ENCODE assay signal across 13 cellular contexts in genomic region chr12:91007531-91008290, GRCh38. TPM values are rescaled to one million over a fixed set of nuclear protein-coding genes. Genes with fewer than 3 reads are reported as not detected.
DNase-seq lines count a peak whose midpoint lies in the region; ATAC-seq and TF ChIP-seq lines count a peak whose summit lies in the region.
"Had no signal": no experiment of that assay in that cellular context is flagged by ENCODE, and none has a peak within 500 bp of the region (broad histone marks: within the 10 kb centered on the region; RNA-seq: fewer than 3 reads in every experiment).

No MANE protein-coding gene starts in this region.

- ATAC-seq in GM19328 (IDR thresholded peaks at IDR 0.05; ENCODE audit: unreplicated experiment) (peak; percentile 75), HG02884 (IDR thresholded peaks at IDR 0.05; ENCODE audit: unreplicated experiment) (peak; percentile 82)
- ATAC-seq: K562 had no signal

- peaks cover 24% of the 10 kb centered on the region for H3F3A ChIP-seq in MM.1S (ENCODE audit: insufficient read depth, low read length)

- H3K36me3 ChIP-seq in MM.1S (replicated peaks; ENCODE audit: insufficient read depth, low read length) (no peaks in the 10 kb centered on the region), transverse colon (no peaks in the 10 kb centered on the region)
- H3K36me3 ChIP-seq: BLaER1, ovary had no signal

- H3K9ac ChIP-seq in MM.1S (ENCODE audit: low read length) = no peak overlapping the region
- H3K9ac ChIP-seq: BLaER1 had no signal

- intact Hi-C loops in transverse colon (cut with DNase I; ENCODE audit: low total_unique reads) = no loop called here

- TF ChIP-seq EP300 in transverse colon (IDR thresholded peaks at IDR 0.05; ENCODE audit: low read depth) = no peak

- no peak overlapping the region for H3K4me3 ChIP-seq in GM12865 (ENCODE audit: low read depth, low read length)
- no peak overlapping the region for H3K4me3 ChIP-seq in MM.1S (ENCODE audit: low read length)
- no peak overlapping the region for H3K4me3 ChIP-seq in transverse colon
- H3K4me3 ChIP-seq: BLaER1, K562, ovary had no signal

- no peak for TF ChIP-seq POLR2A in transverse colon (IDR thresholded peaks at IDR 0.05)

- H2AFZ ChIP-seq in MM.1S (ENCODE audit: low read length) = no peak overlapping the region

- H3K9me2 ChIP-seq in MM.1S (replicated peaks; ENCODE audit: insufficient read depth, low read length) = no peaks in the 10 kb centered on the region

- H3K27me3 ChIP-seq in MM.1S (replicated peaks; ENCODE audit: insufficient read depth, low read length) (peaks cover 92% of the 10 kb centered on the region), transverse colon (no peaks in the 10 kb centered on the region)
- H3K27me3 ChIP-seq: BLaER1, ovary had no signal

- H3K4me2 ChIP-seq in MM.1S (ENCODE audit: low read depth, low read length) = no peak overlapping the region
- H3K4me2 ChIP-seq: BLaER1 had no signal

- in situ Hi-C loops in transverse colon (cut with MboI; ENCODE audit: low pct_ligation_motif_present in 1 of 4, low pct_unique_long_range_greater_than_20kb in 1 of 4, low sequenced_read_pairs in 3 of 4) = no loop called here

- H3K9me3 ChIP-seq in MM.1S (replicated peaks; ENCODE audit: insufficient read depth, low read length) = no peaks in the 10 kb centered on the region
- H3K9me3 ChIP-seq in transverse colon = no peaks in the 10 kb centered on the region
- H3K9me3 ChIP-seq: BLaER1, ovary had no signal

- DNase-seq in GM12865 (ENCODE audit: low read depth) = peak; percentile 63
- peak; percentile 31 for DNase-seq in MM.1S
- no peak for DNase-seq in HPDE6-E6E7 (ENCODE audit: extremely low spot score)
- no peak for DNase-seq in transverse colon
- no peak for DNase-seq in activated effector memory CD4-positive, alpha-beta T cell treated with Interleukin-2 at 50 U/mL for 16 hours
- no peak for DNase-seq in caudate nucleus (lab: John Stamatoyannopoulos, UW)
- DNase-seq: activated B cell treated with CpG ODN at 0.5 μM for 24 hours, ovary had no signal

- WGBS in transverse colon (ENCODE audit: low coverage in 1 of 2), 2 donors = 58 to 77% methylated on average over 2 of the region's 2 CpGs

- H3K27ac ChIP-seq in MM.1S (ENCODE audit: low read length) (no peak overlapping the region), transverse colon (no peak overlapping the region), caudate nucleus (ENCODE audit: low read depth, low read length) (no peak overlapping the region)
- H3K27ac ChIP-seq: BLaER1, ovary had no signal

- no peak for TF ChIP-seq CTCF in GM12865 (IDR thresholded peaks at IDR 0.05; ENCODE audit: insufficient read depth, low read depth, low read length, missing control alignments)
- no peak for TF ChIP-seq CTCF in MM.1S (IDR thresholded peaks at IDR 0.05; ENCODE audit: low read length)
- no peak for TF ChIP-seq CTCF in transverse colon (IDR thresholded peaks at IDR 0.05)

- peaks cover 5% of the 10 kb centered on the region; the same call in 1 of the 2 replicates for H4K20me1 ChIP-seq in MM.1S (ENCODE audit: insufficient read depth, low read length)
- H4K20me1 ChIP-seq: BLaER1 had no signal

- H3K4me1 ChIP-seq in MM.1S (ENCODE audit: low read length) (peaks cover 25% of the 10 kb centered on the region), transverse colon (no peaks in the 10 kb centered on the region)
- H3K4me1 ChIP-seq: BLaER1 had no signal

- H3K79me2 ChIP-seq in MM.1S (ENCODE audit: low read length) = no peaks in the 10 kb centered on the region

RNA-seq across cellular contexts. Expression of gene EPYC, which starts 2.9 kb away (rescaled TPM):
- not detected for total RNA-seq in transverse colon
- total RNA-seq: activated B cell treated with CpG ODN at 0.5 μM for 24 hours, fibroblast of lung, K562 had no signal

RNA-seq across cellular contexts. Expression of gene KERA, which starts 50.1 kb away (rescaled TPM):
- not detected for total RNA-seq in transverse colon
- total RNA-seq: activated B cell treated with CpG ODN at 0.5 μM for 24 hours, fibroblast of lung, K562 had no signal

RNA-seq across cellular contexts. Expression of gene CCER1, which starts 52.7 kb away (rescaled TPM):
- total RNA-seq in transverse colon = not detected
- total RNA-seq: activated B cell treated with CpG ODN at 0.5 μM for 24 hours, fibroblast of lung, K562, ovary had no signal

Comparison
In these comparisons a context has a peak if more than half of its experiments do, and no peak if none do; other contexts are left out.
1. DNase-seq: peak in GM12865 (single experiment) and MM.1S (single experiment); none in HPDE6-E6E7 (single experiment), transverse colon (single experiment), activated effector memory CD4-positive, alpha-beta T cell treated with Interleukin-2 at 50 U/mL for 16 hours (single experiment) and caudate nucleus (0 of 61).